In genomic region chr13:19633340-19634128, GRCh38 we compare ENCODE assay signal across 1 cellular context.
TF ChIP-seq lines count a peak whose summit lies in the region.

Gene MPHOSPH8 (plus strand): TSS chr13:19633659. CDS start chr13:19633749, 90 bp downstream.

TF ChIP-seq in K562, 482 proteins besides CTCF, POLR2A, EP300 and RAD21 (continued from another document):
- TF ChIP-seq NR2C2 (CRISPR knock-in tag; IDR thresholded peaks at IDR 0.05) (0 out of 2 replicates have a peak, but pooled peaks have one; percentile 57), NR2C2 (tag; IDR thresholded peaks at IDR 0.05) (peak; percentile 96), ZBTB40 (IDR thresholded peaks at IDR 0.05) (peak; percentile 30; the same call in 1 of the 2 replicates), ZBTB40 (CRISPR knock-in tag; IDR thresholded peaks at IDR 0.05) (no peak), ETV5 (CRISPR knock-in tag; IDR thresholded peaks at IDR 0.05; ENCODE audit: low read depth) (no peak), ZNF263 (CRISPR knock-in tag; IDR thresholded peaks at IDR 0.05; ENCODE audit: borderline replicate concordance) (peak; percentile 91), POU5F1 (IDR thresholded peaks at IDR 0.05; ENCODE audit: borderline replicate concordance, low read depth, low read length, partially characterized antibody) (no peak), USF1 (CRISPR knock-in tag; IDR thresholded peaks at IDR 0.05) (no peak), PCBP2 (IDR thresholded peaks at IDR 0.05; ENCODE audit: low read depth, low read length, poor library complexity, severe bottlenecking) (no peak), ETS1 (conservative IDR thresholded peaks at IDR 0.05; ENCODE audit: control insufficient read depth, low read depth, low read length) (0 out of 2 replicates have a peak, but pooled peaks have one; percentile 13), GMEB1 (CRISPR knock-in tag; IDR thresholded peaks at IDR 0.05) (peak; percentile 92), USF2 (CRISPR knock-in tag; IDR thresholded peaks at IDR 0.05) (no peak), RBM25 (IDR thresholded peaks at IDR 0.05; ENCODE audit: low read depth, low read length, severe bottlenecking) (peak; percentile 97), TRIM28 (IDR thresholded peaks at IDR 0.05) (no peak), RNF2 (IDR thresholded peaks at IDR 0.05) (no peak), PHB (CRISPR knock-in tag; IDR thresholded peaks at IDR 0.05) (no peak)
